In the genomic region with DNA sequence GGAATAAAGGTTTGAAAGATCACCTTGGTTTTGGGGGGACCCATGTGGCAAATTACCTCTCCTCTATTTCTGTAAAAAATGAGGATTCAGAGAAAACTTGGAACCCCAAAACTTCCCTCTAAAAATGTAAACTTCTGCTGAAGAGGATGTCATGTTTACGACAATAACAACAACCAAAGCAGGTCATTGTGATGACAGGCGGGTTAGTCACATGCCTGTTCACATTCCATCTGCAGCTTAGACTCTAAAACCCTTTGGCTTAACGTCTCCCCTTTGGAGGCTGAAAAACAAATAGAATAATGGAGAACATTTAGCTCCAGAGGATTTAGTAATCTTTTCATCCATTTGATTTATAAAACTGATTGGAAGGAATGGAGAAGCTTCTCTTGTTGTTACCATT, we compare ENCODE assay signal across 1 cellular context.
A peak's percentile ranks its signal among the peaks of the same experiment; 100 is the strongest.
TF ChIP-seq lines count a peak whose summit lies in the region.

No MANE protein-coding gene starts in this region.

TF ChIP-seq in SK-N-SH, 30 proteins besides CTCF, POLR2A, EP300 and RAD21 (continued from another document):
- TF ChIP-seq FOXJ3 (CRISPR knock-in tag; IDR thresholded peaks at IDR 0.05) = no peak
- TF ChIP-seq, protein P1, sequence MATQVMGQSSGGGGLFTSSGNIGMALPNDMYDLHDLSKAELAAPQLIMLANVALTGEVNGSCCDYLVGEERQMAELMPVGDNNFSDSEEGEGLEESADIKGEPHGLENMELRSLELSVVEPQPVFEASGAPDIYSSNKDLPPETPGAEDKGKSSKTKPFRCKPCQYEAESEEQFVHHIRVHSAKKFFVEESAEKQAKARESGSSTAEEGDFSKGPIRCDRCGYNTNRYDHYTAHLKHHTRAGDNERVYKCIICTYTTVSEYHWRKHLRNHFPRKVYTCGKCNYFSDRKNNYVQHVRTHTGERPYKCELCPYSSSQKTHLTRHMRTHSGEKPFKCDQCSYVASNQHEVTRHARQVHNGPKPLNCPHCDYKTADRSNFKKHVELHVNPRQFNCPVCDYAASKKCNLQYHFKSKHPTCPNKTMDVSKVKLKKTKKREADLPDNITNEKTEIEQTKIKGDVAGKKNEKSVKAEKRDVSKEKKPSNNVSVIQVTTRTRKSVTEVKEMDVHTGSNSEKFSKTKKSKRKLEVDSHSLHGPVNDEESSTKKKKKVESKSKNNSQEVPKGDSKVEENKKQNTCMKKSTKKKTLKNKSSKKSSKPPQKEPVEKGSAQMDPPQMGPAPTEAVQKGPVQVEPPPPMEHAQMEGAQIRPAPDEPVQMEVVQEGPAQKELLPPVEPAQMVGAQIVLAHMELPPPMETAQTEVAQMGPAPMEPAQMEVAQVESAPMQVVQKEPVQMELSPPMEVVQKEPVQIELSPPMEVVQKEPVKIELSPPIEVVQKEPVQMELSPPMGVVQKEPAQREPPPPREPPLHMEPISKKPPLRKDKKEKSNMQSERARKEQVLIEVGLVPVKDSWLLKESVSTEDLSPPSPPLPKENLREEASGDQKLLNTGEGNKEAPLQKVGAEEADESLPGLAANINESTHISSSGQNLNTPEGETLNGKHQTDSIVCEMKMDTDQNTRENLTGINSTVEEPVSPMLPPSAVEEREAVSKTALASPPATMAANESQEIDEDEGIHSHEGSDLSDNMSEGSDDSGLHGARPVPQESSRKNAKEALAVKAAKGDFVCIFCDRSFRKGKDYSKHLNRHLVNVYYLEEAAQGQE (IDR thresholded peaks at IDR 0.05; ENCODE audit: low read depth, low read length) = no peak
- TF ChIP-seq, protein P2, sequence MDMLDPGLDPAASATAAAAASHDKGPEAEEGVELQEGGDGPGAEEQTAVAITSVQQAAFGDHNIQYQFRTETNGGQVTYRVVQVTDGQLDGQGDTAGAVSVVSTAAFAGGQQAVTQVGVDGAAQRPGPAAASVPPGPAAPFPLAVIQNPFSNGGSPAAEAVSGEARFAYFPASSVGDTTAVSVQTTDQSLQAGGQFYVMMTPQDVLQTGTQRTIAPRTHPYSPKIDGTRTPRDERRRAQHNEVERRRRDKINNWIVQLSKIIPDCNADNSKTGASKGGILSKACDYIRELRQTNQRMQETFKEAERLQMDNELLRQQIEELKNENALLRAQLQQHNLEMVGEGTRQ (IDR thresholded peaks at IDR 0.05; ENCODE audit: borderline replicate concordance, low read depth, low read length) = no peak
- no peak for TF ChIP-seq GATA2 (CRISPR knock-in tag; IDR thresholded peaks at IDR 0.05)
- TF ChIP-seq ZBTB33 (IDR thresholded peaks at IDR 0.05; ENCODE audit: borderline replicate concordance, low read depth) = no peak
- no peak for TF ChIP-seq POLR2AphosphoS5 (IDR thresholded peaks at IDR 0.05; ENCODE audit: low read depth, low read length)
- TF ChIP-seq FOSL2 (IDR thresholded peaks at IDR 0.05; ENCODE audit: borderline replicate concordance, low read depth) = peak; percentile 25; the same call in 1 of the 2 replicates
- TF ChIP-seq JUND (IDR thresholded peaks at IDR 0.05) = no peak
- no peak for TF ChIP-seq MXI1 (IDR thresholded peaks at IDR 0.05; ENCODE audit: low read depth, low read length)
- TF ChIP-seq RXRA (IDR thresholded peaks at IDR 0.05; ENCODE audit: borderline replicate concordance, low read depth) = no peak
- TF ChIP-seq TCF12 (IDR thresholded peaks at IDR 0.05) = peak; percentile 8; the same call in 1 of the 2 replicates
- TF ChIP-seq PBX3 (IDR thresholded peaks at IDR 0.05) = no peak
- TF ChIP-seq, protein P3, sequence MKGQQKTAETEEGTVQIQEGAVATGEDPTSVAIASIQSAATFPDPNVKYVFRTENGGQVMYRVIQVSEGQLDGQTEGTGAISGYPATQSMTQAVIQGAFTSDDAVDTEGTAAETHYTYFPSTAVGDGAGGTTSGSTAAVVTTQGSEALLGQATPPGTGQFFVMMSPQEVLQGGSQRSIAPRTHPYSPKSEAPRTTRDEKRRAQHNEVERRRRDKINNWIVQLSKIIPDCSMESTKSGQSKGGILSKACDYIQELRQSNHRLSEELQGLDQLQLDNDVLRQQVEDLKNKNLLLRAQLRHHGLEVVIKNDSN (IDR thresholded peaks at IDR 0.05; ENCODE audit: borderline replicate concordance, low read depth) = no peak
- no peak for TF ChIP-seq TAF1 (IDR thresholded peaks at IDR 0.05; ENCODE audit: borderline replicate concordance, low read depth, low read length)
- TF ChIP-seq TEAD4 (IDR thresholded peaks at IDR 0.05; ENCODE audit: borderline replicate concordance, insufficient read depth) = no peak
- TF ChIP-seq EZH2phosphoT487 (IDR thresholded peaks at IDR 0.05; ENCODE audit: borderline replicate concordance, low read depth) = no peak
